Comparison of ENCODE assay signal across 14 cellular contexts in genomic region chr14:22388669-22389625, GRCh38.
DNase-seq lines count a peak whose midpoint lies in the region; ATAC-seq and TF ChIP-seq lines count a peak whose summit lies in the region.
"Had no signal": no experiment of that assay in that cellular context is flagged by ENCODE, and none has a peak within 500 bp of the region (broad histone marks: within the 10 kb centered on the region; RNA-seq: fewer than 3 reads in every experiment).

No MANE protein-coding gene starts in this region.

- intact Hi-C loops in PC-9 (cut with micrococcal nuclease; ENCODE audit: unreplicated experiment), result no loop called here

- peaks cover 40% of the 10 kb centered on the region; the same call in 1 of the 2 replicates for H3F3A ChIP-seq in PC-9 (ENCODE audit: insufficient read depth, low read depth)

- H3K79me2 ChIP-seq in DND-41 (ENCODE audit: insufficient read depth, low read length) (no peaks in the 10 kb centered on the region), PC-9 (ENCODE audit: low read depth) (no peaks in the 10 kb centered on the region)

- BruUV-seq in PC-9 (replicated peaks; lab: Mats Ljungman, UMichigan), result no TSS peak

- H3K9me3 ChIP-seq in DND-41 (ENCODE audit: insufficient read depth, low read length, severe bottlenecking) (no peaks in the 10 kb centered on the region), PC-9 (ENCODE audit: insufficient read depth, low read depth) (no peaks in the 10 kb centered on the region), HAP-1 (no peaks in the 10 kb centered on the region)

- H4K20me1 ChIP-seq in DND-41 (ENCODE audit: insufficient read depth, low read length) (no peaks in the 10 kb centered on the region), PC-9 (ENCODE audit: insufficient read depth) (no peaks in the 10 kb centered on the region)

- H3K27me3 ChIP-seq in DND-41 (ENCODE audit: insufficient read depth, low read length, poor library complexity) (no peaks in the 10 kb centered on the region), PC-9 (ENCODE audit: insufficient read depth, low read depth) (no peaks in the 10 kb centered on the region), HAP-1 (ENCODE audit: low read depth) (peaks cover 23% of the 10 kb centered on the region)

- DNase-seq in DND-41 (peak; percentile 58), PC-9 (no peak), epithelial cell of esophagus (ENCODE audit: low read depth) (peak; percentile 73), nucleus accumbens (lab: John Stamatoyannopoulos, UW) (peak in 39 of 56 donors; percentile 8 to 92 (median 31)), HAP-1 (ENCODE audit: low spot score in 2 of 2) (no peak), left lobe of liver (ENCODE audit: low spot score) (no peak)
- DNase-seq: activated CD8-positive, alpha-beta memory T cell treated with anti-CD3 and anti-CD28 coated beads, Interleukin-2, amount 10 ng/mL, durations not matched to agents 7 days and 5 days; H9; KBM-7; naive thymus-derived CD4-positive, alpha-beta T cell; OCI-M1; T1000 had no signal

- H3K9me2 ChIP-seq in PC-9 (ENCODE audit: insufficient read depth), result no peaks in the 10 kb centered on the region

- TF ChIP-seq CTCF in DND-41 (IDR thresholded peaks at IDR 0.05; ENCODE audit: borderline replicate concordance, extremely low read depth, low read length, poor library complexity, severe bottlenecking) (no peak), PC-9 (conservative IDR thresholded peaks at IDR 0.05) (no peak), epithelial cell of esophagus (IDR thresholded peaks at IDR 0.05; ENCODE audit: insufficient read depth, low read depth, low read length, missing control alignments) (no peak)

- in situ Hi-C loops in HAP-1 (cut with MboI; ENCODE audit: low sequenced_read_pairs), result loop anchor here (10.0 to 25.0 kb wide), 2 partner anchors 74 to 473 kb away; partner anchors contain the start of gene LRP10

- CTCF ChIA-PET in PC-9 (lab: Charles Lee), result interaction anchor here (0.5 to 1.3 kb wide), 4 partner anchors 9 to 465 kb away, joined by 3 to 11 read pairs (median 4); no protein-coding TSS in a partner anchor

- H3K4me3 ChIP-seq in DND-41 (ENCODE audit: low read depth in 1 of 2, low read length in 2 of 2) (no peak overlapping the region), PC-9 (no peak overlapping the region), epithelial cell of esophagus (ENCODE audit: low read length) (no peak overlapping the region), HAP-1 (no peak overlapping the region)

- H3K4me1 ChIP-seq in DND-41 (ENCODE audit: insufficient read depth, low read length) (peaks cover 46% of the 10 kb centered on the region), PC-9 (replicated peaks; ENCODE audit: insufficient read depth) (peaks cover 50% of the 10 kb centered on the region), HAP-1 (no peaks in the 10 kb centered on the region)

- POLR2A ChIA-PET in PC-9 (lab: Charles Lee; ENCODE audit: unreplicated experiment), result no interaction called here

- H3K9ac ChIP-seq in DND-41 (ENCODE audit: low read depth, low read length), result no peak overlapping the region

- H3K36me3 ChIP-seq in DND-41 (ENCODE audit: insufficient read depth, low read length), result no peaks in the 10 kb centered on the region
- no peaks in the 10 kb centered on the region for H3K36me3 ChIP-seq in PC-9 (ENCODE audit: low read depth)
- H3K36me3 ChIP-seq in HAP-1 (replicated peaks), result no peaks in the 10 kb centered on the region

- peak; percentile 81 for ATAC-seq in DND-41 (ENCODE audit: insufficient read depth, low read depth)
- ATAC-seq in GM21423 (IDR thresholded peaks at IDR 0.05; ENCODE audit: unreplicated experiment), result no peak
- ATAC-seq in left lobe of liver, result no peak
- ATAC-seq in GM18520 (IDR thresholded peaks at IDR 0.05; ENCODE audit: unreplicated experiment), result no peak
- ATAC-seq: activated CD8-positive, alpha-beta memory T cell treated with anti-CD3 and anti-CD28 coated beads, Interleukin-2, amount 10 ng/mL, durations not matched to agents 7 days and 5 days; naive thymus-derived CD4-positive, alpha-beta T cell had no signal

- no peak overlapping the region for H3K4me2 ChIP-seq in DND-41 (ENCODE audit: insufficient read depth, low read length)
- 0 out of 2 replicates have a peak overlapping the region, but pooled peaks have one; percentile 54 for H3K4me2 ChIP-seq in PC-9

- H2AFZ ChIP-seq in DND-41 (ENCODE audit: low read depth, low read length), result no peak overlapping the region
- no peak overlapping the region for H2AFZ ChIP-seq in PC-9

- 0 out of 2 replicates have a peak overlapping the region, but pooled peaks have one; percentile 32 for H3K27ac ChIP-seq in DND-41 (ENCODE audit: low read length)
- H3K27ac ChIP-seq in PC-9, result peak overlapping the region; percentile 76; the same call in 1 of the 2 replicates

Comparison
In these comparisons a context has a peak if more than half of its experiments do, and no peak if none do; other contexts are left out.
1. DNase-seq: peak in DND-41 (single experiment), epithelial cell of esophagus (single experiment) and nucleus accumbens (39 of 56); none in PC-9 (0 of 2), HAP-1 (0 of 2) and left lobe of liver (single experiment).